ENCODE assay signal across 17 cellular contexts in the genomic region with DNA sequence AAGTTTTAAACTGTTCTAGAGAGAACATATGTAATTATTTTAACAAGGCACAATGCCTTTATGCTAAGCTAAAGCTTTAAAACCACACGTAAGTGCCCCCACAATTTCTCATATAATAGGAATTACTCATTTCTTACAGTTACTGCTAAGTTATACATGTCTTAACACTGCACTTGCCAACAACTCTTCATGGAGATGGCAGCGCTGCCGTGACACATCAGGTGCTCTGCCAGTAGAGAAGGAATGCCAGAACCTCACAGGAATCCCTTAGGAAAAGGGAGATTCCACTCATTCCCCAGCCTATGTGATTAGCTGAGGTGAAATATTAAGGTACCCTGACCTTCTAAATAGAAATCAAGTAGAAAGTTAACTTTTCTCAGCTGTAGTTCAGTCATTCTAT. TPM values are rescaled to one million over a fixed set of nuclear protein-coding genes. Genes with fewer than 3 reads are reported as not detected.
DNase-seq lines count a peak whose midpoint lies in the region; ATAC-seq, FAIRE-seq and TF ChIP-seq lines count a peak whose summit lies in the region.
"Had no signal": no experiment of that assay in that cellular context is flagged by ENCODE, and none has a peak within 500 bp of the region (broad histone marks: within the 10 kb centered on the region; RNA-seq: fewer than 3 reads in every experiment).

No MANE protein-coding gene starts in this region.

- ATAC-seq in mucosa of descending colon: no peak
- ATAC-seq: activated CD4-positive, CD25-positive, alpha-beta regulatory T cell treated with anti-CD3 and anti-CD28 coated beads, Interleukin-2, amount 50 U/mL, for 24 hours; heart right ventricle; Panc1 had no signal

- peaks cover 60% of the 10 kb centered on the region for H3K36me3 ChIP-seq in adipocyte (ENCODE audit: control insufficient read depth, insufficient read depth, low read length, severe bottlenecking)
- H3K36me3 ChIP-seq in mucosa of descending colon (ENCODE audit: low read depth): no peaks in the 10 kb centered on the region

- no peak for TF ChIP-seq CTCF in mucosa of descending colon (IDR thresholded peaks at IDR 0.05)

- DNase-seq in GM03348 (ENCODE audit: low spot score): peak; percentile 65
- peak; percentile 36 for DNase-seq in adipocyte (ENCODE audit: low read depth)
- peak; percentile 76 for DNase-seq in glomerular visceral epithelial cell (ENCODE audit: extremely low spot score)
- DNase-seq in renal cortical epithelial cell (ENCODE audit: low read depth): peak; percentile 84
- DNase-seq in frontal cortex (ENCODE audit: low spot score in 2 of 2): no peak
- DNase-seq in mucosa of descending colon: no peak
- no peak for DNase-seq in EL
- no peak for DNase-seq in MV-4-11 (lab: John Stamatoyannopoulos, UW)
- DNase-seq: activated naive CD4-positive, alpha-beta T cell treated with Interleukin-2 at 50 U/mL for 16 hours; heart right ventricle; naive B cell; NCI-H187; NCI-H524 treated with DMSO at 0.1 percent for 48 hours; retina; stimulated activated CD4-positive, alpha-beta T cell treated with anti-CD3 and anti-CD28 coated beads, Interleukin-2, amount 100 ng/mL, for 24 hours had no signal

- peak overlapping the region; percentile 78 for H3K9ac ChIP-seq in adipocyte (ENCODE audit: low read length)

- H3K4me1 ChIP-seq in adipocyte (ENCODE audit: control insufficient read depth, insufficient read depth, low read length) (peaks cover 59% of the 10 kb centered on the region), mucosa of descending colon (ENCODE audit: low read depth) (peaks cover 14% of the 10 kb centered on the region)

- FAIRE-seq in frontal cortex (lab: Jason Lieb, UNC): no peak

- no peaks in the 10 kb centered on the region for H3K9me3 ChIP-seq in adipocyte (ENCODE audit: control insufficient read depth, low read length)
- no peaks in the 10 kb centered on the region for H3K9me3 ChIP-seq in mucosa of descending colon
- H3K9me3 ChIP-seq: heart right ventricle had no signal

- H3K4me3 ChIP-seq in adipocyte (ENCODE audit: low read length) (peak overlapping the region; percentile 76), mucosa of descending colon (no peak overlapping the region)

- intact Hi-C loops in mucosa of descending colon (cut with DNase I, micrococcal nuclease): no loop called here

- no peaks in the 10 kb centered on the region for H3K27me3 ChIP-seq in adipocyte (replicated peaks; ENCODE audit: control insufficient read depth, insufficient read depth, low read length)
- H3K27me3 ChIP-seq: heart right ventricle had no signal

RNA-seq across cellular contexts. Expression of a gene that starts 24.0 kb away (rescaled TPM):
- total RNA-seq in renal cortical epithelial cell (151 and 221 TPM in 2 replicates), frontal cortex (43.2 TPM), mucosa of descending colon (10 to 100 TPM; 37.4 to 51.4 (median 39.0) TPM)

Comparison
In these comparisons a context has a peak if more than half of its experiments do, and no peak if none do; other contexts are left out.
1. DNase-seq: peak in GM03348 (single experiment), adipocyte (single experiment), glomerular visceral epithelial cell (single experiment) and renal cortical epithelial cell (single experiment); none in frontal cortex (0 of 2), mucosa of descending colon (0 of 3), EL (single experiment) and MV-4-11 (single experiment).